In the genomic region with DNA sequence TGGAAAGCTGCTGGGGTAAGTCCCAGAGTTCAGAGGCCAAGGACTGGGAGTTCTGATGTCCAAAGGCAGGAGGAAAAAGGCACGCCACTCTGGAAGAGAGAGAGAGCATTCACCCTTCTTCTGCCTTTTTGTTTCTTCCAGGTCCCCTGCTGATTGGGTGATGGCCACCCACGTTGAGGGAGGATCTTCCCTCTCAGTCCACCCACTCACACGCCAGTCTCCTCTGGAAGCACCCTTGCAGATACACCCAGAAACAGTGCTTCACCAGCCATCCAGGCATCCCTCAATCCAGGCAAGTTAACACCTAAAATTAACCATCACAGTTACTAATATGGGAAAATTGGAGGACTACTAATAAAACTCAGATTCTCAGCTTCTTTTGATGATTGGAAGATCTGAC, we compare ENCODE assay signal across 1 cellular context.
TF ChIP-seq lines count a peak whose summit lies in the region.

No MANE protein-coding gene starts in this region.

TF ChIP-seq in GM23338, 12 proteins besides CTCF, POLR2A, EP300 and RAD21 (continued from another document):
- TF ChIP-seq ZNF462 (CRISPR knock-in tag; IDR thresholded peaks at IDR 0.05) (no peak), JUNB (IDR thresholded peaks at IDR 0.05; ENCODE audit: unreplicated experiment) (no peak), CREB1 (CRISPR knock-in tag; IDR thresholded peaks at IDR 0.05; ENCODE audit: low read depth) (no peak), ETS1 (IDR thresholded peaks at IDR 0.05) (no peak), ZNF331 (CRISPR knock-in tag; IDR thresholded peaks at IDR 0.05; ENCODE audit: low read depth) (no peak), STAT1 (IDR thresholded peaks at IDR 0.05; ENCODE audit: unreplicated experiment) (no peak)
- TF ChIP-seq, protein P1, sequence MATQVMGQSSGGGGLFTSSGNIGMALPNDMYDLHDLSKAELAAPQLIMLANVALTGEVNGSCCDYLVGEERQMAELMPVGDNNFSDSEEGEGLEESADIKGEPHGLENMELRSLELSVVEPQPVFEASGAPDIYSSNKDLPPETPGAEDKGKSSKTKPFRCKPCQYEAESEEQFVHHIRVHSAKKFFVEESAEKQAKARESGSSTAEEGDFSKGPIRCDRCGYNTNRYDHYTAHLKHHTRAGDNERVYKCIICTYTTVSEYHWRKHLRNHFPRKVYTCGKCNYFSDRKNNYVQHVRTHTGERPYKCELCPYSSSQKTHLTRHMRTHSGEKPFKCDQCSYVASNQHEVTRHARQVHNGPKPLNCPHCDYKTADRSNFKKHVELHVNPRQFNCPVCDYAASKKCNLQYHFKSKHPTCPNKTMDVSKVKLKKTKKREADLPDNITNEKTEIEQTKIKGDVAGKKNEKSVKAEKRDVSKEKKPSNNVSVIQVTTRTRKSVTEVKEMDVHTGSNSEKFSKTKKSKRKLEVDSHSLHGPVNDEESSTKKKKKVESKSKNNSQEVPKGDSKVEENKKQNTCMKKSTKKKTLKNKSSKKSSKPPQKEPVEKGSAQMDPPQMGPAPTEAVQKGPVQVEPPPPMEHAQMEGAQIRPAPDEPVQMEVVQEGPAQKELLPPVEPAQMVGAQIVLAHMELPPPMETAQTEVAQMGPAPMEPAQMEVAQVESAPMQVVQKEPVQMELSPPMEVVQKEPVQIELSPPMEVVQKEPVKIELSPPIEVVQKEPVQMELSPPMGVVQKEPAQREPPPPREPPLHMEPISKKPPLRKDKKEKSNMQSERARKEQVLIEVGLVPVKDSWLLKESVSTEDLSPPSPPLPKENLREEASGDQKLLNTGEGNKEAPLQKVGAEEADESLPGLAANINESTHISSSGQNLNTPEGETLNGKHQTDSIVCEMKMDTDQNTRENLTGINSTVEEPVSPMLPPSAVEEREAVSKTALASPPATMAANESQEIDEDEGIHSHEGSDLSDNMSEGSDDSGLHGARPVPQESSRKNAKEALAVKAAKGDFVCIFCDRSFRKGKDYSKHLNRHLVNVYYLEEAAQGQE (IDR thresholded peaks at IDR 0.05; ENCODE audit: unreplicated experiment): no peak
TF ChIP-seq in GM23338: peak in this region for 0.
